Comparison of ENCODE assay signal across 8 cellular contexts in genomic region chr6:31896856-31897611, GRCh38. TPM values are rescaled to one million over a fixed set of nuclear protein-coding genes. Genes with fewer than 3 reads are reported as not detected.
DNase-seq lines count a peak whose midpoint lies in the region; ATAC-seq, FAIRE-seq and TF ChIP-seq lines count a peak whose summit lies in the region.

No MANE protein-coding gene starts in this region.

- no peak overlapping the region for H2BK15ac ChIP-seq in H1 (ENCODE audit: low read length)

- no peak overlapping the region for H2BK5ac ChIP-seq in H1 (ENCODE audit: low read depth, low read length)

- H3K14ac ChIP-seq in H1 (ENCODE audit: insufficient read length) = no peak overlapping the region

- no peak overlapping the region for H2AK5ac ChIP-seq in H1 (ENCODE audit: low read depth, low read length)

- POLR2A ChIA-PET in OCI-LY7 (lab: Charles Lee) = interaction anchor here (0.5 to 2.0 kb wide), 3 partner anchors 30 to 45 kb away, joined by 3 to 8 read pairs (median 3); partner anchors contain the start of gene NEU1
- POLR2A ChIA-PET in H1 (lab: Charles Lee; ENCODE audit: partially characterized antibody) = interaction anchor here (0.7 to 3.6 kb wide), 25 partner anchors 8 to 232 kb away, joined by 3 to 40 read pairs (median 6); partner anchors contain the start of genes DXO, GPANK1, MSH5 and NELFE

- FAIRE-seq in H1 (lab: Jason Lieb, UNC) = no peak

- in situ Hi-C loops in GM13977 (cut with MboI; ENCODE audit: low pct_unique_long_range_greater_than_20kb, low sequenced_read_pairs, unreplicated experiment) (no loop called here), G401 (cut with HindIII; ENCODE audit: low sequenced_read_pairs) (no loop called here)

- H2AFZ ChIP-seq in OCI-LY7 (ENCODE audit: low read length) (peak overlapping the region; percentile 68), H1 (ENCODE audit: low read length) (no peak overlapping the region), neuron (ENCODE audit: low read depth, low read length) (no peak overlapping the region)

- peak overlapping the region; percentile 80 for H4K91ac ChIP-seq in H1 (replicated peaks; ENCODE audit: insufficient read length, low read length)

- H4K20me1 ChIP-seq in OCI-LY7 (ENCODE audit: insufficient read depth, low read length) (no peaks in the 10 kb centered on the region), H1 (replicated peaks in 1 of 2; ENCODE audit: control insufficient read depth in 1 of 2, insufficient read depth in 2 of 2, low read length in 2 of 2) (peaks cover 1 to 5% of the 10 kb centered on the region in 2 experiments)

- no TSS peak for BruUV-seq in OCI-LY7 (replicated peaks; lab: Mats Ljungman, UMichigan)

- H3K4me3 ChIP-seq in OCI-LY7 (ENCODE audit: low read depth, low read length, poor library complexity, severe bottlenecking) (peak overlapping the region; percentile 79), H1 (ENCODE audit: extremely low read depth in 1 of 4, insufficient read depth in 2 of 4, low read depth in 3 of 4, low read length in 4 of 4) (peak overlapping the region; percentile 74 to 97 (median 82)), neuron (ENCODE audit: low read length) (peak overlapping the region; percentile 95)

- H3K27me3 ChIP-seq in H1 (replicated peaks in 1 of 4; ENCODE audit: control insufficient read depth in 3 of 4, extremely low read depth in 1 of 4, insufficient read depth in 3 of 4, low read length in 3 of 4) (no peaks in the 10 kb centered on the region), neuron (ENCODE audit: insufficient read depth, low read length) (no peaks in the 10 kb centered on the region)

- intact Hi-C loops in OCI-LY7 (cut with micrococcal nuclease; ENCODE audit: unreplicated experiment) = loop anchor here (2.0 to 10.0 kb wide), 2 partner anchors 64 to 212 kb away; partner anchors contain the start of gene LY6G5C

- H3K56ac ChIP-seq in H1 (replicated peaks; ENCODE audit: insufficient read length, low read depth, low read length) = peak overlapping the region; percentile 73

- peak overlapping the region; percentile 86 for H3K4me2 ChIP-seq in OCI-LY7 (ENCODE audit: low read length)
- H3K4me2 ChIP-seq in H1 (ENCODE audit: insufficient read depth in 1 of 2, low read depth in 2 of 2, low read length in 2 of 2) = peak overlapping the region; percentile 84 to 92

- H3K4me1 ChIP-seq in OCI-LY7 (ENCODE audit: insufficient read depth, low read length, poor library complexity, severe bottlenecking) (peaks cover 33% of the 10 kb centered on the region), H1 (replicated peaks in 1 of 4; ENCODE audit: control insufficient read depth in 3 of 4, insufficient read depth in 4 of 4, low read length in 3 of 4) (peaks cover 0 to 11% (median 6%) of the 10 kb centered on the region in 4 experiments; a peak in 6 of 7 replicates), neuron (ENCODE audit: insufficient read depth, low read length) (peaks cover 31% of the 10 kb centered on the region)

- no peak for TF ChIP-seq POLR2A in H1 (IDR thresholded peaks at IDR 0.05; ENCODE audit: control extremely low read depth in 1 of 2, low read depth in 2 of 2, low read length in 2 of 2)

- peaks cover 12% of the 10 kb centered on the region; the same call in 1 of the 2 replicates for H3K79me2 ChIP-seq in OCI-LY7 (ENCODE audit: insufficient read depth, low read depth, low read length)
- H3K79me2 ChIP-seq in H1 (ENCODE audit: control insufficient read depth in 1 of 2, insufficient read depth in 2 of 2, low read length in 2 of 2) = peaks cover 0 to 17% of the 10 kb centered on the region in 2 experiments; a peak in 2 of 4 replicates

- H3K9ac ChIP-seq in H1 (replicated peaks in 1 of 4; ENCODE audit: extremely low read depth in 1 of 4, low read depth in 3 of 4, low read length in 3 of 4) = peak overlapping the region; percentile 54 to 88 (median 67); a peak in 6 of 7 replicates

- peak; percentile 43 for DNase-seq in GM13977 (ENCODE audit: low spot score)
- peak; percentile 36 for DNase-seq in OCI-LY7 (ENCODE audit: low spot score)
- DNase-seq in H1 (ENCODE audit: low read depth in 1 of 2, low spot score in 2 of 2) = peak in 1 of 2 experiments; percentile 60
- no peak for DNase-seq in G401 (ENCODE audit: low spot score)
- DNase-seq in activated gamma-delta T cell treated with Interleukin-2 at 50 U/mL for 16 hours = no peak

- H3K36me3 ChIP-seq in OCI-LY7 (ENCODE audit: insufficient read depth, low read length) = peaks cover 38% of the 10 kb centered on the region
- peaks cover 20 to 42% (median 37%) of the 10 kb centered on the region in 4 experiments for H3K36me3 ChIP-seq in H1 (ENCODE audit: control insufficient read depth in 2 of 4, insufficient read depth in 4 of 4, low read length in 3 of 4)
- peaks cover 46% of the 10 kb centered on the region for H3K36me3 ChIP-seq in neuron (ENCODE audit: insufficient read depth, low read length)

- CTCF ChIA-PET in OCI-LY7 (lab: Charles Lee; ENCODE audit: unreplicated experiment) (no interaction called here), H1 (lab: Charles Lee; ENCODE audit: partially characterized antibody) (interaction anchor here (0.6 to 2.1 kb wide), 8 partner anchors 8 to 155 kb away, joined by 3 to 11 read pairs (median 6); no protein-coding TSS in a partner anchor)

- no peak overlapping the region for H3K23ac ChIP-seq in H1 (ENCODE audit: insufficient read length)

- no peak overlapping the region for H4K5ac ChIP-seq in H1 (ENCODE audit: insufficient read length, low read depth, low read length)

- peaks cover 8% of the 10 kb centered on the region for H3K23me2 ChIP-seq in H1 (ENCODE audit: low read depth, low read length)

- H2BK12ac ChIP-seq in H1 (ENCODE audit: low read depth, low read length) = no peak overlapping the region

- TF ChIP-seq RAD21 in H1 (IDR thresholded peaks at IDR 0.05 in 1 of 2, conservative IDR thresholded peaks at IDR 0.05 in 1 of 2; ENCODE audit: low read depth in 2 of 2, low read length in 2 of 2) = no peak

- ATAC-seq in GM21515 (IDR thresholded peaks at IDR 0.05; ENCODE audit: unreplicated experiment) (no peak), GM19324 (IDR thresholded peaks at IDR 0.05; ENCODE audit: low FRiP score, unreplicated experiment) (no peak)

- H3K9me3 ChIP-seq in OCI-LY7 (ENCODE audit: low read length) (no peaks in the 10 kb centered on the region), H1 (ENCODE audit: insufficient read depth in 2 of 2, low read depth in 1 of 2, low read length in 1 of 2) (no peaks in the 10 kb centered on the region), neuron (ENCODE audit: low read length) (no peaks in the 10 kb centered on the region)

- peaks cover 2% of the 10 kb centered on the region for H3K79me1 ChIP-seq in H1 (ENCODE audit: low read depth, low read length)

- peak overlapping the region; percentile 27 for H3K4ac ChIP-seq in H1 (replicated peaks; ENCODE audit: insufficient read length, low read depth, low read length)

- H2BK20ac ChIP-seq in H1 (ENCODE audit: low read length) = no peak overlapping the region

- no peaks in the 10 kb centered on the region for H3K9me2 ChIP-seq in OCI-LY7 (ENCODE audit: insufficient read depth, low read length)

- H3K18ac ChIP-seq in H1 (ENCODE audit: extremely low read depth, low read length) = peak overlapping the region; percentile 19

- 21% methylated on average over 5 of the region's 62 CpGs; no CpG with 5 or more reads in 1 of the 2 experiments for WGBS in H1 (ENCODE audit: extremely low coverage in 1 of 2, insufficient coverage in 1 of 2, insufficient read length in 1 of 2, insufficient replicate concordance in 2 of 2, low coverage in 1 of 2, low lambda C conversion rate in 2 of 2, missing lambda C conversion rate in 1 of 2), 2 experiments

- H3K27ac ChIP-seq in OCI-LY7 (ENCODE audit: low read depth, low read length, poor library complexity, severe bottlenecking) (peak overlapping the region; percentile 36), H1 (ENCODE audit: low read depth, low read length) (peak overlapping the region; percentile 46; the same call in 1 of the 2 replicates)

- TF ChIP-seq CTCF in GM13977 (IDR thresholded peaks at IDR 0.05; ENCODE audit: extremely low read depth, insufficient read depth, missing control alignments) (no peak), OCI-LY7 (conservative IDR thresholded peaks at IDR 0.05; ENCODE audit: low read length) (no peak), H1 (IDR thresholded peaks at IDR 0.05; ENCODE audit: control extremely low read depth in 1 of 3, insufficient read depth in 1 of 3, low read depth in 1 of 3, low read length in 3 of 3) (no peak)

- TF ChIP-seq EP300 in H1 (IDR thresholded peaks at IDR 0.05; ENCODE audit: borderline replicate concordance in 1 of 2, low read depth in 2 of 2, low read length in 2 of 2) = no peak

- H4K8ac ChIP-seq in H1 (ENCODE audit: extremely low read depth, insufficient read depth, low read length) = peak overlapping the region; percentile 93; the same call in 1 of the 2 replicates

- H2BK120ac ChIP-seq in H1 (replicated peaks; ENCODE audit: low read depth, low read length) = no peak overlapping the region

RNA-seq across cellular contexts. Expression of gene EHMT2, which starts 0.5 kb away (rescaled TPM):
- total RNA-seq in OCI-LY7 (2014; rRNA removed; shearing (Covaris generic)) = 49.5 and 55.1 TPM in 2 replicates
- 70.4 and 76.8 TPM in 2 replicates for total RNA-seq in OCI-LY7 (2022)
- 177 and 183 TPM in 2 replicates for total RNA-seq in H1 (2021; fragmentation: NEBNext Ultra II Directional; extraction: Animal tissue kit (Norgen Biotek cat#: 25700))
- polyA plus RNA-seq in H1 (2011; rRNA removed) = 125 and 187 TPM in 2 replicates
- polyA plus RNA-seq in H1 (2011; cell fraction: cytosol; rRNA removed) = 135 TPM
- polyA plus RNA-seq in H1 (2011; cell fraction: nucleus; rRNA removed) = 340 TPM
- 142 to 212 TPM (median 202 TPM) in 4 replicates for polyA plus RNA-seq in H1 (2012, experiment 1 of 2)
- 230 TPM for polyA plus RNA-seq in H1 (2012, experiment 2 of 2)
- polyA plus RNA-seq in H1 (2013, experiment 1 of 2) = 102 TPM
- polyA plus RNA-seq in H1 (2013, experiment 2 of 2) = 97.3 TPM
- 161 and 275 TPM in 2 replicates for polyA minus RNA-seq in H1 (2011; rRNA and poly(A)+ RNA removed)
- 127 TPM for polyA minus RNA-seq in H1 (2011; cell fraction: cytosol; rRNA and poly(A)+ RNA removed)
- 86.5 TPM for polyA minus RNA-seq in H1 (2011; cell fraction: nucleus; rRNA and poly(A)+ RNA removed)
- 57.7 and 95.3 TPM in 2 replicates for total RNA-seq in G401 (2014; rRNA removed; shearing (Covaris generic))

RNA-seq across cellular contexts. Expression of gene ZBTB12, which starts 4.9 kb away (rescaled TPM):
- 12.8 and 17.6 TPM in 2 replicates for total RNA-seq in OCI-LY7 (2014; rRNA removed; shearing (Covaris generic))
- total RNA-seq in OCI-LY7 (2022) = 20.2 and 21.0 TPM in 2 replicates
- 40.8 and 42.1 TPM in 2 replicates for total RNA-seq in H1 (2021; fragmentation: NEBNext Ultra II Directional; extraction: Animal tissue kit (Norgen Biotek cat#: 25700))
- 20.7 and 32.4 TPM in 2 replicates for polyA plus RNA-seq in H1 (2011; rRNA removed)
- 20.8 TPM for polyA plus RNA-seq in H1 (2011; cell fraction: cytosol; rRNA removed)
- 20.9 TPM for polyA plus RNA-seq in H1 (2011; cell fraction: nucleus; rRNA removed)
- polyA plus RNA-seq in H1 (2012, experiment 1 of 2) = 25.2 to 45.3 TPM (median 37.7 TPM) in 4 replicates
- 13.2 TPM for polyA plus RNA-seq in H1 (2012, experiment 2 of 2)
- 14.2 TPM for polyA plus RNA-seq in H1 (2013, experiment 1 of 2)
- 13.7 TPM for polyA plus RNA-seq in H1 (2013, experiment 2 of 2)
- 22.3 and 24.1 TPM in 2 replicates for polyA minus RNA-seq in H1 (2011; rRNA and poly(A)+ RNA removed)
- polyA minus RNA-seq in H1 (2011; cell fraction: cytosol; rRNA and poly(A)+ RNA removed) = 31.1 TPM
- polyA minus RNA-seq in H1 (2011; cell fraction: nucleus; rRNA and poly(A)+ RNA removed) = 18.2 TPM
- total RNA-seq in G401 (2014; rRNA removed; shearing (Covaris generic)) = 20.0 and 22.3 TPM in 2 replicates

RNA-seq across cellular contexts. Expression of gene SLC44A4, which starts 18.2 kb away (rescaled TPM):
- not detected in 2 replicates for total RNA-seq in OCI-LY7 (2014; rRNA removed; shearing (Covaris generic))
- not detected in 2 replicates for total RNA-seq in OCI-LY7 (2022)
- 2.5 and 4.8 TPM in 2 replicates for total RNA-seq in H1 (2021; fragmentation: NEBNext Ultra II Directional; extraction: Animal tissue kit (Norgen Biotek cat#: 25700))
- polyA plus RNA-seq in H1 (2011; rRNA removed) = 7.0 and 7.1 TPM in 2 replicates
- polyA plus RNA-seq in H1 (2011; cell fraction: cytosol; rRNA removed) = 5.1 TPM
- 10.7 TPM for polyA plus RNA-seq in H1 (2011; cell fraction: nucleus; rRNA removed)
- polyA plus RNA-seq in H1 (2012, experiment 1 of 2) = 2.2 to 4.4 TPM (median 3.8 TPM) in 4 replicates
- polyA plus RNA-seq in H1 (2012, experiment 2 of 2) = 2.9 TPM
- 3.5 TPM for polyA plus RNA-seq in H1 (2013, experiment 1 of 2)
- polyA plus RNA-seq in H1 (2013, experiment 2 of 2) = 2.6 TPM
- polyA minus RNA-seq in H1 (2011; rRNA and poly(A)+ RNA removed) = 5.3 and 5.8 TPM in 2 replicates
- 1.8 TPM for polyA minus RNA-seq in H1 (2011; cell fraction: cytosol; rRNA and poly(A)+ RNA removed)
- 4.1 TPM for polyA minus RNA-seq in H1 (2011; cell fraction: nucleus; rRNA and poly(A)+ RNA removed)
- 0.18 and 0.41 TPM in 2 replicates for total RNA-seq in G401 (2014; rRNA removed; shearing (Covaris generic))

RNA-seq across cellular contexts. Expression of gene C2, which starts 30.5 kb away (rescaled TPM):
- total RNA-seq in OCI-LY7 (2014; rRNA removed; shearing (Covaris generic)) = 3.1 and 3.4 TPM in 2 replicates
- total RNA-seq in OCI-LY7 (2022) = 4.4 and 8.7 TPM in 2 replicates
- 0.26 and 0.61 TPM in 2 replicates for total RNA-seq in H1 (2021; fragmentation: NEBNext Ultra II Directional; extraction: Animal tissue kit (Norgen Biotek cat#: 25700))
- polyA plus RNA-seq in H1 (2011; rRNA removed) = 0.38 and 1.0 TPM in 2 replicates
- polyA plus RNA-seq in H1 (2011; cell fraction: cytosol; rRNA removed) = 1.0 TPM
- 0.98 TPM for polyA plus RNA-seq in H1 (2011; cell fraction: nucleus; rRNA removed)
- polyA plus RNA-seq in H1 (2012, experiment 1 of 2) = 0.44 to 1.3 TPM (median 0.91 TPM) in 4 replicates
- polyA plus RNA-seq in H1 (2012, experiment 2 of 2) = 0.34 TPM
- polyA plus RNA-seq in H1 (2013, experiment 1 of 2) = 0.41 TPM
- 0.11 TPM for polyA plus RNA-seq in H1 (2013, experiment 2 of 2)
- polyA minus RNA-seq in H1 (2011; rRNA and poly(A)+ RNA removed) = 0.25 and 0.88 TPM in 2 replicates
- polyA minus RNA-seq in H1 (2011; cell fraction: cytosol; rRNA and poly(A)+ RNA removed) = 3.3 TPM
- not detected for polyA minus RNA-seq in H1 (2011; cell fraction: nucleus; rRNA and poly(A)+ RNA removed)
- 0.98 and 3.7 TPM in 2 replicates for total RNA-seq in G401 (2014; rRNA removed; shearing (Covaris generic))

RNA-seq across cellular contexts. Expression of gene NEU1, which starts 34.4 kb away (rescaled TPM):
- total RNA-seq in OCI-LY7 (2014; rRNA removed; shearing (Covaris generic)) = 5.5 and 7.0 TPM in 2 replicates
- total RNA-seq in OCI-LY7 (2022) = 10.6 and 13.4 TPM in 2 replicates
- 41.2 and 43.4 TPM in 2 replicates for total RNA-seq in H1 (2021; fragmentation: NEBNext Ultra II Directional; extraction: Animal tissue kit (Norgen Biotek cat#: 25700))
- polyA plus RNA-seq in H1 (2011; rRNA removed) = 65.6 and 72.1 TPM in 2 replicates
- polyA plus RNA-seq in H1 (2011; cell fraction: cytosol; rRNA removed) = 61.7 TPM
- polyA plus RNA-seq in H1 (2011; cell fraction: nucleus; rRNA removed) = 62.9 TPM
- polyA plus RNA-seq in H1 (2012, experiment 1 of 2) = 40.8 to 53.4 TPM (median 48.4 TPM) in 4 replicates
- polyA plus RNA-seq in H1 (2012, experiment 2 of 2) = 77.0 TPM
- 72.8 TPM for polyA plus RNA-seq in H1 (2013, experiment 1 of 2)
- polyA plus RNA-seq in H1 (2013, experiment 2 of 2) = 82.9 TPM
- 50.5 and 58.6 TPM in 2 replicates for polyA minus RNA-seq in H1 (2011; rRNA and poly(A)+ RNA removed)
- 22.2 TPM for polyA minus RNA-seq in H1 (2011; cell fraction: cytosol; rRNA and poly(A)+ RNA removed)
- 18.5 TPM for polyA minus RNA-seq in H1 (2011; cell fraction: nucleus; rRNA and poly(A)+ RNA removed)
- 212 and 231 TPM in 2 replicates for total RNA-seq in G401 (2014; rRNA removed; shearing (Covaris generic))

Comparison
In these comparisons a context has a peak if more than half of its experiments do, and no peak if none do; other contexts are left out.
1. DNase-seq: peak in GM13977 (single experiment) and OCI-LY7 (single experiment); none in G401 (single experiment) and activated gamma-delta T cell treated with Interleukin-2 at 50 U/mL for 16 hours (single experiment).
2. Peak in every context shown above with its lines, with median percentiles within 50 percentile points of each other: H3K4me3 ChIP-seq.